In the genomic region with DNA sequence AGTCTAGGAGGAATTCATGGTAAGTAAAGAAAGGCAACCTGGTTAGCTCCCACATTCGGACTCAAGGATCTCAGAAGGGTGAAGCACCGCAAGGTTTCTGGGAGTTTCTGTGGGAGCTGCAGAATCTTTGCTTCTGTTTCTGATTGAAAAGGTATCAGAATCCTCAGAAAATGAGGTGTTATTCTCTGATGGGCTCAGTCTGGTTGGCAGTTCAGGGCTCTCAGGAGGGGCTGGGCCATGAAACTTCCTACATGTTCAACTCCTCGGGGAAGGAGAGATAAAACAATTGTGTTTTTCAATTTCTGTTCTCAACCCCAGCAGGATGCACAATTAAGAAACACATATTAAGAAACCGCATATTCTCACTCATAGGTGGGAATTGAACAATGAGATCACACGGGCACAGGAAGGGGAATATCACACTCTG, we compare ENCODE assay signal across 27 cellular contexts. TPM values are rescaled to one million over a fixed set of nuclear protein-coding genes. Genes with fewer than 3 reads are reported as not detected.
DNase-seq lines count a peak whose midpoint lies in the region; ATAC-seq, FAIRE-seq and TF ChIP-seq lines count a peak whose summit lies in the region.
"Had no signal": no experiment of that assay in that cellular context is flagged by ENCODE, and none has a peak within 500 bp of the region (broad histone marks: within the 10 kb centered on the region; RNA-seq: fewer than 3 reads in every experiment).

No MANE protein-coding gene starts in this region.

- no peak overlapping the region for H2AK5ac ChIP-seq in trophoblast cell (ENCODE audit: low read length)

- H3K36me3 ChIP-seq in K562 (ENCODE audit: control insufficient read depth, insufficient read depth, low read length) = no peaks in the 10 kb centered on the region
- H3K36me3 ChIP-seq in trophoblast cell (ENCODE audit: control insufficient read depth in 1 of 2, insufficient read depth in 2 of 2, low read length in 2 of 2) = no peaks in the 10 kb centered on the region
- H3K36me3 ChIP-seq: brain microvascular endothelial cell had no signal

- H2AFZ ChIP-seq in K562 (ENCODE audit: low read depth, low read length) (no peak overlapping the region), trophoblast cell (ENCODE audit: insufficient read depth, low read length, poor library complexity) (no peak overlapping the region)

- no peaks in the 10 kb centered on the region for H3K79me1 ChIP-seq in trophoblast cell (ENCODE audit: low read length)

- no peak for TF ChIP-seq RAD21 in K562 (CRISPR knock-in tag; conservative IDR thresholded peaks at IDR 0.05 in 1 of 2, IDR thresholded peaks at IDR 0.05 in 1 of 2)

- FAIRE-seq in K562 (lab: Jason Lieb, UNC) = no peak
- FAIRE-seq: H1, urothelium cell line had no signal

- H4K12ac ChIP-seq in trophoblast cell (ENCODE audit: low read depth, low read length) = no peak overlapping the region

- WGBS in K562 (ENCODE audit: insufficient coverage, low coverage, missing lambda C conversion rate) = under 1% methylated on average over 5 of the region's 5 CpGs
- WGBS in trophoblast cell (ENCODE audit: extremely low coverage, insufficient coverage, insufficient read length) = no CpG with 5 or more reads among the region's 5 CpGs

- H3K27ac Mint-ChIP-seq in activated naive CD4-positive, alpha-beta T cell treated with anti-CD3 and anti-CD28 coated beads, Interleukin-2, amount 10 ng/mL, durations not matched to agents 7 days and 5 days = no peak overlapping the region
- H3K27ac Mint-ChIP-seq: activated B cell treated with CpG ODN at 0.5 μM for 24 hours; activated naive CD4-positive, alpha-beta T cell treated with anti-CD3 and anti-CD28 coated beads for 36 hours; activated T-helper 1 cell treated with anti-CD3 and anti-CD28 coated beads, Interleukin-12 subunit alpha, Interleukin-12 subunit beta, Interleukin-2, Interleukin-4 antibody, amounts not matched to agents 30 ng/mL and 10 ng/mL and 1 ng/mL, durations not matched to agents 14 hours and 24 hours and 36 hours; progenitor cell of endocrine pancreas; stimulated activated memory B cell treated with anti-CD40 and anti-IgM and Interleukin-4, amounts not matched to agents 10 μg/mL and 1 μg/mL and 100 μg/mL, for 72 hours had no signal

- H4K20me1 ChIP-seq in K562 (replicated peaks; ENCODE audit: control insufficient read depth, insufficient read depth, low read length) = no peaks in the 10 kb centered on the region

- no peak for TF ChIP-seq POLR2A in K562 (conservative IDR thresholded peaks at IDR 0.05)

- H3K23ac ChIP-seq in trophoblast cell (ENCODE audit: low read length) = no peak overlapping the region

- no peak for ATAC-seq in K562
- ATAC-seq: left cardiac atrium; sciatic nerve; stimulated activated memory B cell treated with anti-CD40 and anti-IgM and Interleukin-4, amounts not matched to agents 10 μg/mL and 1 μg/mL and 100 μg/mL, for 72 hours had no signal

- H3K79me2 ChIP-seq in K562 (ENCODE audit: control insufficient read depth, insufficient read depth, low read length) = no peaks in the 10 kb centered on the region
- H3K79me2 ChIP-seq in trophoblast cell (ENCODE audit: control insufficient read depth, insufficient read depth, low read length, poor library complexity) = no peaks in the 10 kb centered on the region

- H3K27me3 ChIP-seq in K562 (ENCODE audit: control insufficient read depth in 2 of 2, insufficient read depth in 2 of 2, low read length in 2 of 2) (no peaks in the 10 kb centered on the region), trophoblast cell (ENCODE audit: insufficient read depth, low read length) (no peaks in the 10 kb centered on the region)
- H3K27me3 ChIP-seq: brain microvascular endothelial cell had no signal

- no peaks in the 10 kb centered on the region for H3K9me1 ChIP-seq in K562 (ENCODE audit: control insufficient read depth, insufficient read depth, low read length)

- in situ Hi-C loops in K562 (cut with MboI) = no loop called here

- no peaks in the 10 kb centered on the region for H3K4me1 Mint-ChIP-seq in activated naive CD4-positive, alpha-beta T cell treated with anti-CD3 and anti-CD28 coated beads, Interleukin-2, amount 10 ng/mL, durations not matched to agents 7 days and 5 days
- H3K4me1 Mint-ChIP-seq: activated B cell treated with CpG ODN at 0.5 μM for 24 hours; stimulated activated memory B cell treated with anti-CD40 and anti-IgM and Interleukin-4, amounts not matched to agents 10 μg/mL and 1 μg/mL and 100 μg/mL, for 72 hours had no signal

- H3K4me3 Mint-ChIP-seq in activated naive CD4-positive, alpha-beta T cell treated with anti-CD3 and anti-CD28 coated beads, Interleukin-2, amount 10 ng/mL, durations not matched to agents 7 days and 5 days = no peak overlapping the region
- H3K4me3 Mint-ChIP-seq: activated B cell treated with CpG ODN at 0.5 μM for 24 hours; activated naive CD4-positive, alpha-beta T cell treated with anti-CD3 and anti-CD28 coated beads for 36 hours; activated T-helper 1 cell treated with anti-CD3 and anti-CD28 coated beads, Interleukin-12 subunit alpha, Interleukin-12 subunit beta, Interleukin-2, Interleukin-4 antibody, amounts not matched to agents 30 ng/mL and 10 ng/mL and 1 ng/mL, durations not matched to agents 14 hours and 24 hours and 36 hours; stimulated activated memory B cell treated with anti-CD40 and anti-IgM and Interleukin-4, amounts not matched to agents 10 μg/mL and 1 μg/mL and 100 μg/mL, for 72 hours had no signal

- no peak for TF ChIP-seq EP300 in K562 (IDR thresholded peaks at IDR 0.05; ENCODE audit: low read length)

- no peak overlapping the region for H4K8ac ChIP-seq in trophoblast cell (ENCODE audit: low read depth, low read length)

- intact Hi-C loops in K562 (cut with micrococcal nuclease) = no loop called here

- POLR2A ChIA-PET in K562 (lab: Yijun Ruan, JAX) = no interaction called here

- CTCF ChIA-PET in K562 (lab: Yijun Ruan, JAX; ENCODE audit: low intra/inter-chr PET ratio) = no interaction called here
- CTCF ChIA-PET in activated naive CD4-positive, alpha-beta T cell treated with anti-CD3 and anti-CD28 coated beads, Interleukin-2, amount 10 ng/mL, durations not matched to agents 7 days and 5 days (lab: Charles Lee) = interaction anchor here (0.6 kb wide), 1 partner anchor 193 kb away, joined by 3 read pairs; no protein-coding TSS in a partner anchor

- BruUV-seq in K562 (replicated peaks; lab: Mats Ljungman, UMichigan) = no TSS peak

- no peaks in the 10 kb centered on the region for H3K36me3 Mint-ChIP-seq in activated naive CD4-positive, alpha-beta T cell treated with anti-CD3 and anti-CD28 coated beads, Interleukin-2, amount 10 ng/mL, durations not matched to agents 7 days and 5 days
- H3K36me3 Mint-ChIP-seq: stimulated activated memory B cell treated with anti-CD40 and anti-IgM and Interleukin-4, amounts not matched to agents 10 μg/mL and 1 μg/mL and 100 μg/mL, for 72 hours had no signal

- H4K91ac ChIP-seq in trophoblast cell (ENCODE audit: low read depth, low read length) = no peak overlapping the region

- no peak overlapping the region for H3K9ac ChIP-seq in K562 (ENCODE audit: insufficient read depth in 1 of 2, low read depth in 2 of 2, low read length in 2 of 2)
- H3K9ac ChIP-seq in trophoblast cell (ENCODE audit: low read length) = no peak overlapping the region

- no peak overlapping the region for H2BK12ac ChIP-seq in trophoblast cell (ENCODE audit: low read length)

- H3K9me3 ChIP-seq in K562 (replicated peaks; ENCODE audit: control insufficient read depth, insufficient read depth, low read depth, low read length) (no peaks in the 10 kb centered on the region), trophoblast cell (ENCODE audit: insufficient read depth, low read depth, low read length) (no peaks in the 10 kb centered on the region)

- no peak overlapping the region for H3K14ac ChIP-seq in trophoblast cell (ENCODE audit: low read length)

- H3K4me1 ChIP-seq in K562 (replicated peaks in 1 of 2; ENCODE audit: control insufficient read depth in 2 of 2, insufficient read depth in 2 of 2, low read length in 2 of 2) (no peaks in the 10 kb centered on the region), trophoblast cell (ENCODE audit: control insufficient read depth in 1 of 2, insufficient read depth in 2 of 2, low read length in 2 of 2) (no peaks in the 10 kb centered on the region)

- H3K4me3 ChIP-seq in GM12865 (ENCODE audit: low read depth, low read length) = no peak overlapping the region
- no peak overlapping the region for H3K4me3 ChIP-seq in K562
- no peak overlapping the region for H3K4me3 ChIP-seq in trophoblast cell (ENCODE audit: low read depth, low read length)

- no peak overlapping the region for H3K4me2 ChIP-seq in K562 (ENCODE audit: insufficient read depth, low read length)
- H3K4me2 ChIP-seq in trophoblast cell (ENCODE audit: low read length) = no peak overlapping the region

- no peak overlapping the region for H2BK120ac ChIP-seq in trophoblast cell (ENCODE audit: insufficient read depth, low read length, poor library complexity)

- H3K4ac ChIP-seq in trophoblast cell (ENCODE audit: low read depth, low read length) = no peak overlapping the region

- no peak overlapping the region for H3K18ac ChIP-seq in trophoblast cell (ENCODE audit: low read length)

- DNase-seq in GM12865 (ENCODE audit: low read depth) = peak; percentile 11
- DNase-seq in M059J (ENCODE audit: low read depth) = peak; percentile 11
- DNase-seq in K562 (ENCODE audit: extremely low read depth in 1 of 4, low spot score in 3 of 4) = no peak
- DNase-seq in medulla oblongata (ENCODE audit: extremely low spot score) = peak; percentile 1
- no peak for DNase-seq in NCI-H2107 (lab: John Stamatoyannopoulos, UW)
- no peak for DNase-seq in activated naive CD4-positive, alpha-beta T cell treated with anti-CD3 and anti-CD28 coated beads, Interleukin-2, amount 10 ng/mL, durations not matched to agents 7 days and 5 days
- DNase-seq in trophoblast cell = no peak
- no peak for DNase-seq in inferior parietal cortex (ENCODE audit: extremely low spot score)
- DNase-seq: activated B cell treated with CpG ODN at 0.5 μM for 24 hours; activated CD4-positive, alpha-beta T cell treated with anti-CD3 and anti-CD28 coated beads, Interleukin-2, amount 50 U/mL, for 48 hours; activated CD8-positive, alpha-beta memory T cell treated with anti-CD3 and anti-CD28 coated beads, Interleukin-2, amount 50 U/mL, for 4 hours; activated naive CD4-positive, alpha-beta T cell treated with anti-CD3 and anti-CD28 coated beads for 36 hours; brain microvascular endothelial cell; NCI-H1436; NCI-H2081 treated with DMSO at 0.1 percent for 48 hours; stimulated activated CD4-positive, alpha-beta T cell treated with anti-CD3 and anti-CD28 coated beads, Interleukin-4, amount 100 ng/mL, for 4 hours; T1000 had no signal

- TF ChIP-seq CTCF in GM12865 (IDR thresholded peaks at IDR 0.05; ENCODE audit: insufficient read depth, low read depth, low read length, missing control alignments) (no peak), K562 (IDR thresholded peaks at IDR 0.05 in 2 of 3, conservative IDR thresholded peaks at IDR 0.05 in 1 of 3; ENCODE audit: insufficient read depth in 2 of 3, low read depth in 1 of 3, low read length in 3 of 3) (no peak)

- no peak overlapping the region for H2BK5ac ChIP-seq in trophoblast cell (ENCODE audit: low read depth, low read length, poor library complexity)

- H3K27ac ChIP-seq in K562 (ENCODE audit: extremely low read depth, low read depth, low read length) = no peak overlapping the region
- H3K27ac ChIP-seq in trophoblast cell (ENCODE audit: low read depth, low read length) = no peak overlapping the region
- H3K27ac ChIP-seq: brain microvascular endothelial cell had no signal

- no peaks in the 10 kb centered on the region for H3K9me3 Mint-ChIP-seq in activated naive CD4-positive, alpha-beta T cell treated with anti-CD3 and anti-CD28 coated beads, Interleukin-2, amount 10 ng/mL, durations not matched to agents 7 days and 5 days
- H3K9me3 Mint-ChIP-seq: activated B cell treated with CpG ODN at 0.5 μM for 24 hours; activated naive CD4-positive, alpha-beta T cell treated with anti-CD3 and anti-CD28 coated beads for 36 hours; activated T-helper 1 cell treated with anti-CD3 and anti-CD28 coated beads, Interleukin-12 subunit alpha, Interleukin-12 subunit beta, Interleukin-2, Interleukin-4 antibody, amounts not matched to agents 30 ng/mL and 10 ng/mL and 1 ng/mL, durations not matched to agents 14 hours and 24 hours and 36 hours; stimulated activated memory B cell treated with anti-CD40 and anti-IgM and Interleukin-4, amounts not matched to agents 10 μg/mL and 1 μg/mL and 100 μg/mL, for 72 hours had no signal

- no peaks in the 10 kb centered on the region for H3K27me3 Mint-ChIP-seq in activated naive CD4-positive, alpha-beta T cell treated with anti-CD3 and anti-CD28 coated beads, Interleukin-2, amount 10 ng/mL, durations not matched to agents 7 days and 5 days
- H3K27me3 Mint-ChIP-seq: activated B cell treated with CpG ODN at 0.5 μM for 24 hours; progenitor cell of endocrine pancreas; stimulated activated memory B cell treated with anti-CD40 and anti-IgM and Interleukin-4, amounts not matched to agents 10 μg/mL and 1 μg/mL and 100 μg/mL, for 72 hours had no signal

RNA-seq across cellular contexts. Expression of gene OR2A7, which starts 9.1 kb away (rescaled TPM):
- 0.07 and 0.98 TPM in 2 replicates for total RNA-seq in M059J (2014; rRNA removed; shearing (Covaris generic))
- total RNA-seq in K562 (2011; cell fraction: chromatin; rRNA removed; ENCODE audit: low replicate concordance) = not detected in 2 replicates
- total RNA-seq in K562 (2011; cell fraction: nucleolus; rRNA removed) = not detected in 2 replicates
- total RNA-seq in K562 (2011; cell fraction: nucleoplasm; rRNA removed) = not detected in 2 replicates
- total RNA-seq in K562 (2014; rRNA removed) = not detected in 2 replicates
- not detected in 2 replicates for total RNA-seq in K562 (2014; rRNA removed; fragmentation: Illumina TruSeq; extraction: Trizol)
- not detected in 2 replicates for total RNA-seq in K562 (2015; rRNA removed; fragmentation: Illumina TruSeq; extraction: Trizol)
- not detected in 2 replicates for total RNA-seq in K562 (2021)
- polyA plus RNA-seq in K562 (2011; rRNA removed) = 0.06 and 0.08 TPM in 2 replicates
- 0.24 TPM in 1 of 2 replicates, not detected in the other for polyA plus RNA-seq in K562 (2011; cell fraction: cytosol; rRNA removed)
- 0.07 TPM in 1 of 2 replicates, not detected in the other for polyA plus RNA-seq in K562 (2011; cell fraction: nucleus; rRNA removed)
- 0.11 and 0.18 TPM in 2 replicates for polyA plus RNA-seq in K562 (2012)
- not detected in 2 replicates for polyA plus RNA-seq in K562 (2014; fragmentation: Illumina TruSeq; extraction: Trizol)
- under 1 TPM; 0.03 to 0.10 TPM for polyA plus RNA-seq in K562 (2014; fragmentation: Nextera tagmentation; extraction: Ambion mirVana)
- not detected in 2 replicates for polyA plus RNA-seq in K562 (2014; rRNA removed)
- polyA minus RNA-seq in K562 (2011; rRNA and poly(A)+ RNA removed) = not detected in 2 replicates
- not detected in 2 replicates for polyA minus RNA-seq in K562 (2011; cell fraction: cytosol; rRNA and poly(A)+ RNA removed)
- polyA minus RNA-seq in K562 (2011; cell fraction: nucleus; rRNA and poly(A)+ RNA removed) = not detected in 2 replicates
- 1.4 and 1.7 TPM in 2 replicates for polyA plus RNA-seq in trophoblast cell (2013)
- total RNA-seq: myocyte had no signal

RNA-seq across cellular contexts. Expression of gene CTAGE8, which starts 13.6 kb away (rescaled TPM):
- 0.05 and 0.42 TPM in 2 replicates for total RNA-seq in M059J (2014; rRNA removed; shearing (Covaris generic))
- total RNA-seq in K562 (2011; cell fraction: chromatin; rRNA removed; ENCODE audit: low replicate concordance) = not detected in 2 replicates
- not detected in 2 replicates for total RNA-seq in K562 (2011; cell fraction: nucleolus; rRNA removed)
- total RNA-seq in K562 (2011; cell fraction: nucleoplasm; rRNA removed) = not detected in 2 replicates
- total RNA-seq in K562 (2014; rRNA removed) (not detected in 2 replicates), K562 (2014; rRNA removed; fragmentation: Illumina TruSeq; extraction: Trizol) (not detected in 2 replicates), K562 (2015; rRNA removed; fragmentation: Illumina TruSeq; extraction: Trizol) (0.04 TPM in 1 of 2 replicates, not detected in the other), K562 (2021) (0.11 TPM in 1 of 2 replicates, not detected in the other)
- polyA plus RNA-seq in K562 (2011; rRNA removed) (0.04 TPM in 1 of 2 replicates, not detected in the other), K562 (2014; fragmentation: Illumina TruSeq; extraction: Trizol) (not detected in 2 replicates), K562 (2014; fragmentation: Nextera tagmentation; extraction: Ambion mirVana) (not detected), K562 (2014; rRNA removed) (not detected in 2 replicates)
- 0.04 and 0.09 TPM in 2 replicates for polyA plus RNA-seq in K562 (2011; cell fraction: cytosol; rRNA removed)
- polyA plus RNA-seq in K562 (2011; cell fraction: nucleus; rRNA removed) = 0.38 and 0.61 TPM in 2 replicates
- polyA plus RNA-seq in K562 (2012) = 0.05 and 0.17 TPM in 2 replicates
- polyA minus RNA-seq in K562 (2011; rRNA and poly(A)+ RNA removed) = 0.14 and 0.24 TPM in 2 replicates
- not detected in 2 replicates for polyA minus RNA-seq in K562 (2011; cell fraction: cytosol; rRNA and poly(A)+ RNA removed)
- polyA minus RNA-seq in K562 (2011; cell fraction: nucleus; rRNA and poly(A)+ RNA removed) = 0.44 TPM in 1 of 2 replicates, not detected in the other
- not detected in 2 replicates for polyA plus RNA-seq in trophoblast cell (2013)
- total RNA-seq: H1, myocyte had no signal
- polyA plus RNA-seq: H1 had no signal

RNA-seq across cellular contexts. Expression of gene OR2A42, which starts 16.1 kb away (rescaled TPM):
- total RNA-seq in M059J (2014; rRNA removed; shearing (Covaris generic)) = not detected in 2 replicates
- total RNA-seq in K562 (2011; cell fraction: chromatin; rRNA removed; ENCODE audit: low replicate concordance) = not detected in 2 replicates
- not detected in 2 replicates for total RNA-seq in K562 (2011; cell fraction: nucleolus; rRNA removed)
- total RNA-seq in K562 (2011; cell fraction: nucleoplasm; rRNA removed) = not detected in 2 replicates
- total RNA-seq in K562 (2014; rRNA removed) = not detected in 2 replicates
- total RNA-seq in K562 (2014; rRNA removed; fragmentation: Illumina TruSeq; extraction: Trizol) = not detected in 2 replicates
- total RNA-seq in K562 (2015; rRNA removed; fragmentation: Illumina TruSeq; extraction: Trizol) = not detected in 2 replicates
- not detected in 2 replicates for total RNA-seq in K562 (2021)
- not detected in 2 replicates for polyA plus RNA-seq in K562 (2011; rRNA removed)
- not detected in 2 replicates for polyA plus RNA-seq in K562 (2011; cell fraction: cytosol; rRNA removed)
- not detected in 2 replicates for polyA plus RNA-seq in K562 (2011; cell fraction: nucleus; rRNA removed)
- polyA plus RNA-seq in K562 (2012) = not detected in 2 replicates
- polyA plus RNA-seq in K562 (2014; fragmentation: Illumina TruSeq; extraction: Trizol) = not detected in 2 replicates
- polyA plus RNA-seq in K562 (2014; fragmentation: Nextera tagmentation; extraction: Ambion mirVana) = not detected
- polyA plus RNA-seq in K562 (2014; rRNA removed) = not detected in 2 replicates
- polyA minus RNA-seq in K562 (2011; rRNA and poly(A)+ RNA removed) = not detected in 2 replicates
- not detected in 2 replicates for polyA minus RNA-seq in K562 (2011; cell fraction: cytosol; rRNA and poly(A)+ RNA removed)
- not detected in 2 replicates for polyA minus RNA-seq in K562 (2011; cell fraction: nucleus; rRNA and poly(A)+ RNA removed)
- 0.01 TPM in 1 of 2 replicates, not detected in the other for polyA plus RNA-seq in trophoblast cell (2013)
- total RNA-seq: activated B cell treated with CpG ODN at 0.5 μM for 24 hours; activated naive CD4-positive, alpha-beta T cell treated with anti-CD3 and anti-CD28 coated beads for 36 hours; activated T-helper 1 cell treated with anti-CD3 and anti-CD28 coated beads, Interleukin-12 subunit alpha, Interleukin-12 subunit beta, Interleukin-2, Interleukin-4 antibody, amounts not matched to agents 30 ng/mL and 10 ng/mL and 1 ng/mL, durations not matched to agents 14 hours and 24 hours and 36 hours; epithelial cell of proximal tubule; H1; mesenteric fat pad; myocyte; progenitor cell of endocrine pancreas had no signal
- polyA plus RNA-seq: H1 had no signal

RNA-seq across cellular contexts. Expression of gene OR2A1, which starts 56.7 kb away (rescaled TPM):
- total RNA-seq in M059J (2014; rRNA removed; shearing (Covaris generic)) = 0.05 TPM in 1 of 2 replicates, not detected in the other
- not detected in 2 replicates for total RNA-seq in K562 (2011; cell fraction: chromatin; rRNA removed; ENCODE audit: low replicate concordance)
- not detected in 2 replicates for total RNA-seq in K562 (2011; cell fraction: nucleolus; rRNA removed)
- not detected in 2 replicates for total RNA-seq in K562 (2011; cell fraction: nucleoplasm; rRNA removed)
- total RNA-seq in K562 (2014; rRNA removed) (not detected in 2 replicates), K562 (2014; rRNA removed; fragmentation: Illumina TruSeq; extraction: Trizol) (not detected in 2 replicates), K562 (2015; rRNA removed; fragmentation: Illumina TruSeq; extraction: Trizol) (not detected in 2 replicates), K562 (2021) (not detected in 2 replicates)
- polyA plus RNA-seq in K562 (2011; rRNA removed) (not detected in 2 replicates), K562 (2014; fragmentation: Illumina TruSeq; extraction: Trizol) (not detected in 2 replicates), K562 (2014; fragmentation: Nextera tagmentation; extraction: Ambion mirVana) (not detected), K562 (2014; rRNA removed) (not detected in 2 replicates)
- not detected in 2 replicates for polyA plus RNA-seq in K562 (2011; cell fraction: cytosol; rRNA removed)
- polyA plus RNA-seq in K562 (2011; cell fraction: nucleus; rRNA removed) = not detected in 2 replicates
- polyA plus RNA-seq in K562 (2012) = 0.01 TPM in 1 of 2 replicates, not detected in the other
- polyA minus RNA-seq in K562 (2011; rRNA and poly(A)+ RNA removed) = not detected in 2 replicates
- not detected in 2 replicates for polyA minus RNA-seq in K562 (2011; cell fraction: cytosol; rRNA and poly(A)+ RNA removed)
- polyA minus RNA-seq in K562 (2011; cell fraction: nucleus; rRNA and poly(A)+ RNA removed) = not detected in 2 replicates
- polyA plus RNA-seq in trophoblast cell (2013) = not detected in 2 replicates
- total RNA-seq: activated B cell treated with CpG ODN at 0.5 μM for 24 hours; activated naive CD4-positive, alpha-beta T cell treated with anti-CD3 and anti-CD28 coated beads for 36 hours; activated T-helper 1 cell treated with anti-CD3 and anti-CD28 coated beads, Interleukin-12 subunit alpha, Interleukin-12 subunit beta, Interleukin-2, Interleukin-4 antibody, amounts not matched to agents 30 ng/mL and 10 ng/mL and 1 ng/mL, durations not matched to agents 14 hours and 24 hours and 36 hours; H1; left cardiac atrium; myocyte had no signal

RNA-seq across cellular contexts. Expression of gene ARHGEF35, which starts 59.9 kb away (rescaled TPM):
- not detected in 2 replicates for total RNA-seq in M059J (2014; rRNA removed; shearing (Covaris generic))
- 0.46 and 1.7 TPM in 2 replicates for total RNA-seq in K562 (2011; cell fraction: chromatin; rRNA removed; ENCODE audit: low replicate concordance)
- 0.33 and 0.39 TPM in 2 replicates for total RNA-seq in K562 (2011; cell fraction: nucleolus; rRNA removed)
- total RNA-seq in K562 (2011; cell fraction: nucleoplasm; rRNA removed) = 0.51 and 1.6 TPM in 2 replicates
- total RNA-seq in K562 (2014; rRNA removed) (not detected in 2 replicates), K562 (2014; rRNA removed; fragmentation: Illumina TruSeq; extraction: Trizol) (0.22 and 0.36 TPM in 2 replicates), K562 (2015; rRNA removed; fragmentation: Illumina TruSeq; extraction: Trizol) (0.30 and 0.33 TPM in 2 replicates), K562 (2021) (0.22 and 0.49 TPM in 2 replicates)
- polyA plus RNA-seq in K562 (2011; rRNA removed) (0.39 and 0.59 TPM in 2 replicates), K562 (2014; fragmentation: Illumina TruSeq; extraction: Trizol) (0.21 TPM in 2 replicates), K562 (2014; fragmentation: Nextera tagmentation; extraction: Ambion mirVana) (not detected), K562 (2014; rRNA removed) (0.16 TPM in 1 of 2 replicates, not detected in the other)
- 0.07 and 0.10 TPM in 2 replicates for polyA plus RNA-seq in K562 (2011; cell fraction: cytosol; rRNA removed)
- polyA plus RNA-seq in K562 (2011; cell fraction: nucleus; rRNA removed) = 0.08 and 0.11 TPM in 2 replicates
- polyA plus RNA-seq in K562 (2012) = 0.27 and 0.35 TPM in 2 replicates
- 0.12 and 0.56 TPM in 2 replicates for polyA minus RNA-seq in K562 (2011; rRNA and poly(A)+ RNA removed)
- polyA minus RNA-seq in K562 (2011; cell fraction: cytosol; rRNA and poly(A)+ RNA removed) = 0.57 TPM in 1 of 2 replicates, not detected in the other
- 0.94 and 1.2 TPM in 2 replicates for polyA minus RNA-seq in K562 (2011; cell fraction: nucleus; rRNA and poly(A)+ RNA removed)
- polyA plus RNA-seq in trophoblast cell (2013) = 5.6 and 5.7 TPM in 2 replicates

Comparison
In these comparisons a context has a peak if more than half of its experiments do, and no peak if none do; other contexts are left out.
1. DNase-seq: peak in GM12865 (single experiment), M059J (single experiment) and medulla oblongata (single experiment); none in K562 (0 of 4), NCI-H2107 (single experiment), activated naive CD4-positive, alpha-beta T cell treated with anti-CD3 and anti-CD28 coated beads, Interleukin-2, amount 10 ng/mL, durations not matched to agents 7 days and 5 days (single experiment), trophoblast cell (0 of 2) and inferior parietal cortex (single experiment).